Comparison of ENCODE assay signal across 9 cellular contexts in genomic region chr11:126140932-126141291, GRCh38.
A peak's percentile ranks its signal among the peaks of the same experiment; 100 is the strongest.
DNase-seq lines count a peak whose midpoint lies in the region; ATAC-seq and TF ChIP-seq lines count a peak whose summit lies in the region.
"Had no signal": no experiment of that assay in that cellular context is flagged by ENCODE, and none has a peak within 500 bp of the region (broad histone marks: within the 10 kb centered on the region; RNA-seq: fewer than 3 reads in every experiment).

No MANE protein-coding gene starts in this region.

- H3K4me1 ChIP-seq in heart right ventricle (peaks cover 5 to 53% (median 36%) of the 10 kb centered on the region in 9 donors), stomach (peaks cover 17 to 55% (median 37%) of the 10 kb centered on the region in 4 donors)

- H3K27me3 ChIP-seq in heart right ventricle (peaks cover 0 to 10% (median 0%) of the 10 kb centered on the region in 7 donors), stomach (peaks cover 0 to 17% (median 8%) of the 10 kb centered on the region in 3 donors), H7 (ENCODE audit: control insufficient read depth, insufficient read depth, low read length) (no peaks in the 10 kb centered on the region)

- no peak for TF ChIP-seq EP300 in stomach (IDR thresholded peaks at IDR 0.05)

- no peak overlapping the region for H3K4me3 ChIP-seq in heart right ventricle
- H3K4me3 ChIP-seq in stomach, result no peak overlapping the region
- H3K4me3 ChIP-seq in H7 (ENCODE audit: insufficient read depth, low read depth, low read length), result no peak overlapping the region

- 23 to 24% methylated on average over 7 of the region's 7 CpGs for WGBS in heart right ventricle, 2 donors
- 11 to 29% (median 17%) methylated on average over 7 of the region's 7 CpGs for WGBS in stomach, 5 donors

- intact Hi-C loops in heart right ventricle (cut with DNase I) (no loop called here), stomach (cut with DNase I; ENCODE audit: low total_unique reads) (no loop called here)

- H3K9me3 ChIP-seq in heart right ventricle (no peaks in the 10 kb centered on the region), stomach (no peaks in the 10 kb centered on the region)

- H3K27ac ChIP-seq in heart right ventricle, result no peak overlapping the region
- H3K27ac ChIP-seq in stomach, result peak overlapping the region in 3 of 5 donors; percentile 4 to 81 (median 75)

- no peak for TF ChIP-seq POLR2A in stomach (IDR thresholded peaks at IDR 0.05)

- ATAC-seq in heart right ventricle (peak in 5 of 8 donors; percentile 11 to 68 (median 42)), GM18520 (IDR thresholded peaks at IDR 0.05; ENCODE audit: unreplicated experiment) (no peak), GM21515 (IDR thresholded peaks at IDR 0.05; ENCODE audit: unreplicated experiment) (no peak)

- no peak for TF ChIP-seq CTCF in heart right ventricle (IDR thresholded peaks at IDR 0.05)
- TF ChIP-seq CTCF in stomach (IDR thresholded peaks at IDR 0.05), result no peak

- DNase-seq in H4 (ENCODE audit: low spot score) (peak; percentile 67), RPMI7951 (ENCODE audit: low read depth) (peak; percentile 91), heart right ventricle (peak; percentile 57 to 60), stomach (peak; percentile 62), GDM1 (lab: John Stamatoyannopoulos, UW) (no peak), H7 (no peak)
- DNase-seq: activated B cell treated with CpG ODN at 0.5 μM for 24 hours had no signal

- H3K36me3 ChIP-seq in heart right ventricle, result no peaks in the 10 kb centered on the region
- no peaks in the 10 kb centered on the region for H3K36me3 ChIP-seq in stomach
- no peaks in the 10 kb centered on the region for H3K36me3 ChIP-seq in H7 (replicated peaks; ENCODE audit: control insufficient read depth, insufficient read depth, low read length)

Comparison
In these comparisons a context has a peak if more than half of its experiments do, and no peak if none do; other contexts are left out.
1. DNase-seq: peak in H4 (single experiment), RPMI7951 (single experiment), heart right ventricle (2 of 2) and stomach (single experiment); none in GDM1 (single experiment) and H7 (single experiment).
2. ATAC-seq: peak in heart right ventricle (5 of 8); none in GM18520 (single experiment) and GM21515 (single experiment).
3. H3K27ac ChIP-seq: peak in stomach (3 of 5); none in heart right ventricle (0 of 10).